In the genomic region with DNA sequence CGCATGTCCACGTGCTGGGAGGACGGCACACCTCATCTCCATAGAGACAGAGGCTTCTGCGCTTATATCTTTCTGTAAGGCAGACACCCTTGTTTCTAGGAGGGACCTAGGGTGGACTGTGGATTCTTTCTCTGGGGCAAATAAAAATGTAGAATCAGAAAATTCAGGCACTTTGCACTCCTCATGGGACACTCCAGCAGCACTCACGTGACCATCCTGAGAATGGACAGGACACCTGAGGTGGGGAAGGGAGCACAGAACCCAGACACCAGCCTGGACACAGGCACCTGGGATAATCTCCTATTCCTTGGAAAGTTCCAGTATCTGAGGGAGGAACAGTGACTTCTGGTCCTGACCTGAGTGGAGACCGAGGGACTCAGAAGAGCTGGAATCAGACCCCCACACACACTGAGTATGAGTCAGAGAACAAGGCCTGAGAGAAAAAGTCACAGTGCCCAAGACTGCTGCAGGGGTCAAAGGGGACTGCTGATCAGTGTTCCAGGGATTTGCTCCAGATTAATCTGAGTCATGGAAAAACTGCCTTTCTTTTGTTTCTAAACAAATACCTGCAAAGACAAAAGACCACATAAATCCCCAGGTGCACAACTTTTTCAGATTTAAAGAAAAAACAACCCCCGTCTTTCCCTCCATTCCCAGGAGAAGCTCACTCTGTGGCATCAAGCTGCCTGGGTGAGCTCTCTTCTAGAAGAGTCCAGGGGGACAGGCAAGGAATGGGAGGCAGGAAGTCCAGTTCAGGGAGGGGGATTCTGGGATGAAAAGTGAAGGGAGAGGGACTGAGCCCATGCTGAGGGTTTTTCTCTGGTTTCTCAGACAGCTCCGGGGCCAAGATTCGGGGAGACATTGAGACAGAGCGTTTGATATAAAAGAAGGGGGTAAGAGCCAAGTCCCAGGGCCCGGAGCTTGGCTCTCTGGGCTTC, we compare ENCODE assay signal across 9 cellular contexts. TPM values are rescaled to one million over a fixed set of nuclear protein-coding genes. Genes with fewer than 3 reads are reported as not detected.
DNase-seq lines count a peak whose midpoint lies in the region; ATAC-seq and TF ChIP-seq lines count a peak whose summit lies in the region.
"Had no signal": no experiment of that assay in that cellular context is flagged by ENCODE, and none has a peak within 500 bp of the region (broad histone marks: within the 10 kb centered on the region; RNA-seq: fewer than 3 reads in every experiment).

No MANE protein-coding gene starts in this region.

- H3K4me1 ChIP-seq in right atrium auricular region (peaks cover 0 to 11% of the 10 kb centered on the region in 2 donors), skeletal muscle tissue (ENCODE audit: control insufficient read depth in 3 of 3, insufficient read depth in 3 of 3, low read length in 3 of 3) (peaks cover 7 to 33% (median 17%) of the 10 kb centered on the region in 3 donors), BE2C (no peaks in the 10 kb centered on the region)

- H3K9me3 ChIP-seq in SU-DHL-6 (ENCODE audit: insufficient read depth, low read length) (no peaks in the 10 kb centered on the region), right atrium auricular region (no peaks in the 10 kb centered on the region), skeletal muscle tissue (ENCODE audit: control insufficient read depth in 3 of 3, low read length in 3 of 3) (no peaks in the 10 kb centered on the region), BE2C (no peaks in the 10 kb centered on the region)
- H3K9me3 ChIP-seq: HAP-1 had no signal

- H3K9me2 ChIP-seq in SU-DHL-6 (replicated peaks; ENCODE audit: insufficient read depth, low read length): no peaks in the 10 kb centered on the region

- H3K4me2 ChIP-seq in SU-DHL-6 (ENCODE audit: low read depth, low read length, poor library complexity, severe bottlenecking): peak overlapping the region; percentile 48

- peak overlapping the region; percentile 80 for H2AFZ ChIP-seq in SU-DHL-6 (ENCODE audit: low read depth, low read length, severe bottlenecking)

- DNase-seq in right atrium auricular region (ENCODE audit: low spot score) (no peak), NCI-H1092 (lab: John Stamatoyannopoulos, UW) (no peak), BE2C (no peak), SKM-1 treated with dmso at 0.1 percent for 144 hours (lab: John Stamatoyannopoulos, UW; ENCODE audit: unreplicated experiment) (no peak), SK-N-DZ (ENCODE audit: low spot score) (no peak)

- no peaks in the 10 kb centered on the region for H3K79me2 ChIP-seq in SU-DHL-6 (ENCODE audit: insufficient read depth, low read length)

- H3K27me3 ChIP-seq in SU-DHL-6 (ENCODE audit: low read length): 0 out of 2 replicates have a peak, but pooled peaks cover 3% of the 10 kb centered on the region
- no peaks in the 10 kb centered on the region for H3K27me3 ChIP-seq in right atrium auricular region
- H3K27me3 ChIP-seq in skeletal muscle tissue (ENCODE audit: control insufficient read depth in 3 of 3, insufficient read depth in 3 of 3, low read length in 3 of 3): no peaks in the 10 kb centered on the region
- H3K27me3 ChIP-seq in BE2C: peaks cover 16% of the 10 kb centered on the region

- H3K4me3 ChIP-seq in SU-DHL-6 (ENCODE audit: insufficient read depth, low read length, poor library complexity, severe bottlenecking) (peak overlapping the region; percentile 33), right atrium auricular region (peak overlapping the region; percentile 43 to 51), skeletal muscle tissue (ENCODE audit: low read length in 3 of 3) (peak overlapping the region; percentile 67 to 81 (median 73)), BE2C (ENCODE audit: low read depth, low read length) (no peak overlapping the region)
- H3K4me3 ChIP-seq: HAP-1 had no signal

- H3F3A ChIP-seq in SU-DHL-6 (ENCODE audit: insufficient read depth): no peaks in the 10 kb centered on the region

- TF ChIP-seq CTCF in SU-DHL-6 (IDR thresholded peaks at IDR 0.05; ENCODE audit: insufficient read depth, low read length, poor library complexity, severe bottlenecking) (no peak), right atrium auricular region (IDR thresholded peaks at IDR 0.05) (no peak), BE2C (IDR thresholded peaks at IDR 0.05; ENCODE audit: low read depth, low read length) (no peak)

- H3K36me3 ChIP-seq in SU-DHL-6 (ENCODE audit: low read length): no peaks in the 10 kb centered on the region
- no peaks in the 10 kb centered on the region for H3K36me3 ChIP-seq in right atrium auricular region
- H3K36me3 ChIP-seq in skeletal muscle tissue (ENCODE audit: control insufficient read depth in 3 of 3, insufficient read depth in 3 of 3, low read length in 3 of 3): no peaks in the 10 kb centered on the region
- H3K36me3 ChIP-seq in BE2C: no peaks in the 10 kb centered on the region
- H3K36me3 ChIP-seq: HAP-1 had no signal

- H3K27ac ChIP-seq in SU-DHL-6 (ENCODE audit: low read depth, low read length) (no peak overlapping the region), right atrium auricular region (peak overlapping the region; percentile 55 to 67), skeletal muscle tissue (ENCODE audit: low read depth, low read length) (peak overlapping the region; percentile 54)

- H3K9ac ChIP-seq in SU-DHL-6 (ENCODE audit: low read length) (peak overlapping the region; percentile 16; the same call in 1 of the 2 replicates), skeletal muscle tissue (ENCODE audit: low read depth in 1 of 3, low read length in 3 of 3) (peak overlapping the region; percentile 63 to 83 (median 71))

- no peaks in the 10 kb centered on the region for H4K20me1 ChIP-seq in SU-DHL-6 (ENCODE audit: low read depth, low read length)

- ATAC-seq in GM19463 (IDR thresholded peaks at IDR 0.05; ENCODE audit: unreplicated experiment): peak; percentile 3

RNA-seq across cellular contexts. Expression of a gene that starts 35.6 kb away (rescaled TPM):
- total RNA-seq in right atrium auricular region (1 to 10 TPM; 1.6 to 3.1 TPM), skeletal muscle tissue (0.52 TPM)
- 0.29 TPM for polyA plus RNA-seq in BE2C (2012; ENCODE audit: insufficient read depth, insufficient read length, low read depth)
- polyA plus RNA-seq in SK-N-DZ (2014; cell fraction: cytosol; rRNA removed): 0.14 and 0.53 TPM in 2 replicates
- 0.43 TPM in 1 of 2 replicates, not detected in the other for polyA plus RNA-seq in SK-N-DZ (2014; cell fraction: nucleus; rRNA removed)

RNA-seq across cellular contexts. Expression of a gene that starts 58.9 kb away (rescaled TPM):
- total RNA-seq in right atrium auricular region: 10 to 100 TPM; 11.1 to 15.1 TPM
- 5.2 TPM for total RNA-seq in skeletal muscle tissue
- polyA plus RNA-seq in BE2C (2012; ENCODE audit: insufficient read depth, insufficient read length, low read depth): not detected
- not detected in 2 replicates for polyA plus RNA-seq in SK-N-DZ (2014; cell fraction: cytosol; rRNA removed)
- polyA plus RNA-seq in SK-N-DZ (2014; cell fraction: nucleus; rRNA removed): not detected in 2 replicates
